Comparison of ENCODE assay signal across 8 cellular contexts in genomic region chr9:89701221-89701798, GRCh38.
DNase-seq lines count a peak whose midpoint lies in the region; ATAC-seq lines count a peak whose summit lies in the region.

No MANE protein-coding gene starts in this region.

- H3K27me3 Mint-ChIP-seq in CD4-positive, alpha-beta memory T cell: no peaks in the 10 kb centered on the region
- H3K27me3 Mint-ChIP-seq in activated naive CD8-positive, alpha-beta T cell: no peaks in the 10 kb centered on the region

- peak; percentile 50 to 91 (median 56) for DNase-seq in CD4-positive, alpha-beta memory T cell
- peak; percentile 35 for DNase-seq in OCI-M1 (lab: John Stamatoyannopoulos, UW)
- peak; percentile 47 for DNase-seq in stimulated activated CD8-positive, alpha-beta memory T cell treated with anti-CD3 and anti-CD28 coated beads, Interleukin-4, amount 100 ng/mL, for 24 hours (ENCODE audit: low read depth)
- no peak for DNase-seq in 8988T
- DNase-seq in ureter (ENCODE audit: low spot score): no peak

- POLR2A ChIA-PET in CD4-positive, alpha-beta memory T cell (lab: Charles Lee; ENCODE audit: partially characterized antibody): interaction anchor here (0.8 to 2.1 kb wide), 4 partner anchors 11 to 96 kb away, joined by 3 to 15 read pairs (median 7); partner anchors contain the start of gene GADD45G

- H3K4me3 ChIP-seq in CD4-positive, alpha-beta memory T cell (ENCODE audit: low read length in 2 of 2): peak overlapping the region in 1 of 2 donors; percentile 12

- peak; percentile 65 for ATAC-seq in GM21447 (IDR thresholded peaks at IDR 0.05; ENCODE audit: unreplicated experiment)
- no peak for ATAC-seq in esophagus mucosa

- intact Hi-C loops in CD4-positive, alpha-beta memory T cell (cut with micrococcal nuclease): loop anchor here (2.0 to 5.0 kb wide), 2 partner anchors 41 to 97 kb away; partner anchors contain the start of gene GADD45G

- H3K4me1 Mint-ChIP-seq in CD4-positive, alpha-beta memory T cell: peaks cover 15 to 35% (median 19%) of the 10 kb centered on the region in 4 donors
- H3K4me1 Mint-ChIP-seq in activated naive CD8-positive, alpha-beta T cell (ENCODE audit: low read depth): peaks cover 30% of the 10 kb centered on the region

- no peaks in the 10 kb centered on the region for H3K27me3 ChIP-seq in CD4-positive, alpha-beta memory T cell (ENCODE audit: insufficient read depth, low read length)

- H3K9me3 ChIP-seq in CD4-positive, alpha-beta memory T cell (ENCODE audit: control insufficient read depth in 1 of 2, low read length in 2 of 2): no peaks in the 10 kb centered on the region

- peak overlapping the region; percentile 55 to 83 (median 68) for H3K4me3 Mint-ChIP-seq in CD4-positive, alpha-beta memory T cell
- H3K4me3 Mint-ChIP-seq in activated naive CD8-positive, alpha-beta T cell: peak overlapping the region; percentile 56

- H3K36me3 ChIP-seq in CD4-positive, alpha-beta memory T cell (ENCODE audit: insufficient read depth, low read length): no peaks in the 10 kb centered on the region

- CTCF ChIA-PET in CD4-positive, alpha-beta memory T cell (lab: Charles Lee; ENCODE audit: partially characterized antibody): interaction anchor here (0.9 to 1.0 kb wide), 2 partner anchors 42 to 99 kb away, joined by 3 read pairs; no protein-coding TSS in a partner anchor

- no peaks in the 10 kb centered on the region for H3K9me3 Mint-ChIP-seq in CD4-positive, alpha-beta memory T cell
- no peaks in the 10 kb centered on the region for H3K9me3 Mint-ChIP-seq in activated naive CD8-positive, alpha-beta T cell (ENCODE audit: low read depth)

- peak overlapping the region; percentile 16 to 91 (median 83) for H3K27ac Mint-ChIP-seq in CD4-positive, alpha-beta memory T cell
- peak overlapping the region; percentile 82 for H3K27ac Mint-ChIP-seq in activated naive CD8-positive, alpha-beta T cell

- peaks cover 20% of the 10 kb centered on the region for H3K4me1 ChIP-seq in CD4-positive, alpha-beta memory T cell (ENCODE audit: insufficient read depth, low read length)

- no peaks in the 10 kb centered on the region for H3K36me3 Mint-ChIP-seq in CD4-positive, alpha-beta memory T cell
- H3K36me3 Mint-ChIP-seq in activated naive CD8-positive, alpha-beta T cell: no peaks in the 10 kb centered on the region

- H3K27ac ChIP-seq in CD4-positive, alpha-beta memory T cell (ENCODE audit: low read depth, low read length): peak overlapping the region; percentile 51

Comparison
In these comparisons a context has a peak if more than half of its experiments do, and no peak if none do; other contexts are left out.
1. DNase-seq: peak in CD4-positive, alpha-beta memory T cell (5 of 5), OCI-M1 (single experiment) and stimulated activated CD8-positive, alpha-beta memory T cell treated with anti-CD3 and anti-CD28 coated beads, Interleukin-4, amount 100 ng/mL, for 24 hours (single experiment); none in 8988T (single experiment) and ureter (single experiment).